Comparison of ENCODE assay signal across 24 cellular contexts in the genomic region with DNA sequence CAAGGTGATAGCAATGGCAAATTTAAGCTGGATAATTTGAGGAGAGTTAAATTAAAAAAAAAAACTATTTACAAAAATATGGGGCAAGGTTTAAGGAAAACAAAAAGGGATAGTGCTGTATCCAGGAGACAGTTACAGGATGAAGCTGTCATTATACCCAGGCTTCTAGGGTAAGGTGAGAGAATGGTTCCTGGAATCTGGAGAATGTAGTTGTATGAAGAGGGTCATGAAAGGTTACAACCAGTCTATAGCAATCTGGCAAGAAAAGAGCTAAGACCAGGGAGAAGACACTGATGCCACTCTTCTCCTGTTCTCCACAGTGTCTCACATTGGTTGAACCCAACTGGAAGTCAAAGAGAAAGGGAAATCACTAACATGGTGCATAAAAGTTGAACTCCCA.
"Had no signal": no experiment of that assay in that cellular context is flagged by ENCODE, and none has a peak within 500 bp of the region (broad histone marks: within the 10 kb centered on the region; RNA-seq: fewer than 3 reads in every experiment).

No MANE protein-coding gene starts in this region.

- H3K27ac ChIP-seq: KMS-11, SJSA1, SK-N-MC had no signal

- DNase-seq: Kasumi-1, MM.1S, NCI-H1105, NCI-H1417, NCI-H1436 treated with DMSO at 0.1 percent for 48 hours, NCI-H1694, NCI-H187 treated with DMSO at 0.1 percent for 48 hours, NCI-H2029 treated with DMSO at 0.1 percent for 48 hours, NCI-H2171 treated with DMSO at 0.1 percent for 48 hours, NCI-H345, NCI-H446 treated with DMSO at 0.1 percent for 48 hours, NCI-H510A treated with DMSO at 0.1 percent for 48 hours, NCI-H526, Right ventricle myocardium superior, RPMI8226, SIG-M5, SW 1271 had no signal

- H3K4me2 ChIP-seq: KMS-11 had no signal

- H3K4me3 ChIP-seq: K562, SJSA1, SK-N-MC had no signal

- H3K9ac ChIP-seq: KMS-11 had no signal

- H3K27ac Mint-ChIP-seq: IgD-negative memory B cell had no signal

- H3K27me3 ChIP-seq: SJSA1 had no signal

- H3K36me3 ChIP-seq: SJSA1 had no signal

- H3K4me3 Mint-ChIP-seq: IgD-negative memory B cell had no signal

- H3K9me3 ChIP-seq: SJSA1 had no signal

- H3K4me1 ChIP-seq: SJSA1 had no signal

- FAIRE-seq: HTR-8/SVneo, K562, RCC 7860 had no signal

- H3K27me3 Mint-ChIP-seq: IgD-negative memory B cell had no signal

- H3K4me1 Mint-ChIP-seq: IgD-negative memory B cell had no signal

- ATAC-seq: K562 had no signal

- H3K36me3 Mint-ChIP-seq: IgD-negative memory B cell had no signal
